26 cellular contexts compared by ENCODE assay signal in genomic region chr13:94123543-94123942, GRCh38.
"Had no signal": no experiment of that assay in that cellular context is flagged by ENCODE, and none has a peak within 500 bp of the region (broad histone marks: within the 10 kb centered on the region; RNA-seq: fewer than 3 reads in every experiment).

No MANE protein-coding gene starts in this region.

- H3K9ac ChIP-seq: KMS-11 had no signal

- H3K27me3 ChIP-seq: SJCRH30 had no signal

- DNase-seq: activated B cell treated with CpG ODN at 0.5 μM for 24 hours; activated CD4-positive, alpha-beta T cell treated with anti-CD3 and anti-CD28 coated beads for 1 hour; activated CD4-positive, alpha-beta T cell treated with anti-CD3 and anti-CD28 coated beads, Interleukin-2, amount 10 ng/mL, durations not matched to agents 24 days and 14 days; activated CD4-positive, alpha-beta T cell treated with anti-CD3 and anti-CD28 coated beads, Interleukin-2, amount 50 U/mL, for 48 hours; activated CD8-positive, alpha-beta memory T cell treated with anti-CD3 and anti-CD28 coated beads for 24 hours; activated effector memory CD4-positive, alpha-beta T cell treated with anti-CD3 and anti-CD28 coated beads, Interleukin-2, amount 50 U/mL, for 16 hours; activated naive CD4-positive, alpha-beta T cell treated with Interleukin-2 at 50 U/mL for 16 hours; activated naive CD8-positive, alpha-beta T cell treated with anti-CD3 and anti-CD28 coated beads, Interleukin-2, amount 50 U/mL, for 24 hours; activated T-cell treated with anti-CD3 and anti-CD28 coated beads, Interleukin-2, amount 50 U/mL, for 4 hours; amygdala; MM.1S; NCI-H1105; NCI-H1436; NCI-H1694 treated with DMSO at 0.1 percent for 48 hours; NCI-H2029 treated with DMSO at 0.1 percent for 48 hours; NCI-H345; NCI-H510A; Right ventricle myocardium superior; SJCRH30; SW 1271 had no signal

- H3K4me2 ChIP-seq: KMS-11 had no signal

- H3K27ac ChIP-seq: KMS-11, RWPE1, SJCRH30 had no signal

- H3K9me3 ChIP-seq: SJCRH30 had no signal

- H3K36me3 ChIP-seq: SJCRH30 had no signal

- FAIRE-seq: astrocyte had no signal

- ATAC-seq: activated naive CD4-positive, alpha-beta T cell treated with anti-CD3 and anti-CD28 coated beads, Interleukin-2, amount 50 U/mL, for 72 hours; activated naive CD8-positive, alpha-beta T cell treated with anti-CD3 and anti-CD28 coated beads, Interleukin-2, amount 50 U/mL, for 24 hours; activated T-cell treated with anti-CD3 and anti-CD28 coated beads, Interleukin-2, amount 50 U/mL, for 4 hours; Panc1; SK-N-SH treated with all-trans-retinoic acid at 6 μM for 48 hours had no signal

- H3K4me3 ChIP-seq: SJCRH30 had no signal
